ENCODE assay signal across 26 cellular contexts in genomic region chr17:57801044-57801711, GRCh38. TPM values are rescaled to one million over a fixed set of nuclear protein-coding genes. Genes with fewer than 3 reads are reported as not detected.
DNase-seq lines count a peak whose midpoint lies in the region; ATAC-seq, FAIRE-seq and TF ChIP-seq lines count a peak whose summit lies in the region.
"Had no signal": no experiment of that assay in that cellular context is flagged by ENCODE, and none has a peak within 500 bp of the region (broad histone marks: within the 10 kb centered on the region; RNA-seq: fewer than 3 reads in every experiment).

No MANE protein-coding gene starts in this region.

- FAIRE-seq in HepG2 (lab: Jason Lieb, UNC) (no peak), K562 (lab: Jason Lieb, UNC) (no peak)
- FAIRE-seq: A549, D721Med, GM12878, GM19239 had no signal

- H3K27me3 ChIP-seq in HepG2 (ENCODE audit: control insufficient read depth in 1 of 2, insufficient read depth in 2 of 2, low read length in 2 of 2) (0 out of 5 replicates have a peak, but pooled peaks cover 0 to 2% of the 10 kb centered on the region in 2 experiments), right lobe of liver (no peaks in the 10 kb centered on the region), K562 (ENCODE audit: control insufficient read depth in 2 of 2, insufficient read depth in 2 of 2, low read length in 2 of 2) (peaks cover 3 to 9% of the 10 kb centered on the region in 2 experiments)
- H3K27me3 ChIP-seq: BE2C had no signal

- H3K4me1 ChIP-seq in HepG2 (ENCODE audit: insufficient read depth, low read length) (no peaks in the 10 kb centered on the region), right lobe of liver (no peaks in the 10 kb centered on the region), K562 (replicated peaks in 1 of 2; ENCODE audit: control insufficient read depth in 2 of 2, insufficient read depth in 2 of 2, low read length in 2 of 2) (no peaks in the 10 kb centered on the region)
- H3K4me1 ChIP-seq: A549, BE2C had no signal

- ATAC-seq in HepG2 (no peak), right lobe of liver (no peak), K562 (no peak)
- ATAC-seq: A549, GM12878, GM23338 had no signal

- H3K9me3 ChIP-seq in HepG2 (ENCODE audit: low read length) (peaks cover 10% of the 10 kb centered on the region), right lobe of liver (no peaks in the 10 kb centered on the region), K562 (replicated peaks; ENCODE audit: control insufficient read depth, insufficient read depth, low read depth, low read length) (peaks cover 2% of the 10 kb centered on the region; the same call in 1 of the 2 replicates)
- H3K9me3 ChIP-seq: HAP-1 had no signal

- H3K79me2 ChIP-seq in HepG2 (ENCODE audit: insufficient read depth, low read length), result no peaks in the 10 kb centered on the region
- no peaks in the 10 kb centered on the region for H3K79me2 ChIP-seq in K562 (ENCODE audit: control insufficient read depth, insufficient read depth, low read length)

- BruUV-seq in HepG2 (replicated peaks; lab: Mats Ljungman, UMichigan) (no TSS peak), K562 (replicated peaks; lab: Mats Ljungman, UMichigan) (no TSS peak)

- no peak overlapping the region for H3K4me2 ChIP-seq in HepG2 (ENCODE audit: low read depth, low read length)
- no peak overlapping the region for H3K4me2 ChIP-seq in K562 (ENCODE audit: insufficient read depth, low read length)
- H3K4me2 ChIP-seq: A549; BLaER1 treated with 17β-estradiol and CSF1 and Interleukin-3, amounts not matched to agents 10 nM and 100 nM; GM23338 had no signal

- H3K9ac ChIP-seq in HepG2 (ENCODE audit: insufficient read depth, low read depth, low read length) (no peak overlapping the region), K562 (ENCODE audit: insufficient read depth in 1 of 2, low read depth in 2 of 2, low read length in 2 of 2) (no peak overlapping the region)
- H3K9ac ChIP-seq: BLaER1 treated with 17β-estradiol and CSF1 and Interleukin-3, amounts not matched to agents 10 nM and 100 nM had no signal

- H2AFZ ChIP-seq in HepG2 (ENCODE audit: low read length) (no peak overlapping the region), K562 (ENCODE audit: low read depth, low read length) (no peak overlapping the region)
- H2AFZ ChIP-seq: GM23338 had no signal

- POLR2A ChIA-PET in HepG2 (lab: Yijun Ruan, JAX) (no interaction called here), K562 (lab: Yijun Ruan, JAX) (no interaction called here)

- H3K36me3 ChIP-seq in HepG2 (replicated peaks in 1 of 2; ENCODE audit: control insufficient read depth in 1 of 2, insufficient read depth in 2 of 2, low read length in 2 of 2) (no peaks in the 10 kb centered on the region), right lobe of liver (no peaks in the 10 kb centered on the region), K562 (ENCODE audit: control insufficient read depth, insufficient read depth, low read length) (no peaks in the 10 kb centered on the region)
- H3K36me3 ChIP-seq: BE2C; BLaER1 treated with 17β-estradiol and CSF1 and Interleukin-3, amounts not matched to agents 10 nM and 100 nM; HAP-1 had no signal

- H3K4me3 ChIP-seq in HepG2 (replicated peaks in 1 of 3; ENCODE audit: insufficient read depth in 1 of 3, low read depth in 2 of 3, low read length in 3 of 3) (no peak overlapping the region), right lobe of liver (no peak overlapping the region), K562 (no peak overlapping the region)
- H3K4me3 ChIP-seq: A549; BLaER1 treated with 17β-estradiol and CSF1 and Interleukin-3, amounts not matched to agents 10 nM and 100 nM; GM12878; GM23338; HAP-1 had no signal

- H4K20me1 ChIP-seq in HepG2 (ENCODE audit: insufficient read depth, low read length) (no peaks in the 10 kb centered on the region), K562 (replicated peaks; ENCODE audit: control insufficient read depth, insufficient read depth, low read length) (no peaks in the 10 kb centered on the region)
- H4K20me1 ChIP-seq: BLaER1 treated with 17β-estradiol and CSF1 and Interleukin-3, amounts not matched to agents 10 nM and 100 nM had no signal

- no peak overlapping the region for H3K27ac ChIP-seq in HepG2 (ENCODE audit: extremely low read length, insufficient read depth, low read length)
- no peak overlapping the region for H3K27ac ChIP-seq in right lobe of liver
- H3K27ac ChIP-seq in K562 (ENCODE audit: extremely low read depth, low read depth, low read length), result no peak overlapping the region
- H3K27ac ChIP-seq: A549; BLaER1 treated with 17β-estradiol and CSF1 and Interleukin-3, amounts not matched to agents 10 nM and 100 nM had no signal

- H3K9me1 ChIP-seq in K562 (ENCODE audit: control insufficient read depth, insufficient read depth, low read length), result no peaks in the 10 kb centered on the region

- no peak for TF ChIP-seq RAD21 in HepG2 (CRISPR knock-in tag; IDR thresholded peaks at IDR 0.05)
- no peak for TF ChIP-seq RAD21 in K562 (CRISPR knock-in tag; conservative IDR thresholded peaks at IDR 0.05 in 1 of 2, IDR thresholded peaks at IDR 0.05 in 1 of 2)

- WGBS in HepG2 (ENCODE audit: low lambda C conversion rate), result 2% methylated on average over 3 of the region's 3 CpGs
- WGBS in right lobe of liver (ENCODE audit: insufficient coverage, low coverage, low lambda C conversion rate, missing lambda C conversion rate), result 73% methylated on average over 3 of the region's 3 CpGs
- 0% methylated on average over 3 of the region's 3 CpGs for WGBS in K562 (ENCODE audit: insufficient coverage, low coverage, missing lambda C conversion rate)

- no peak for TF ChIP-seq CTCF in HepG2 (CRISPR knock-in tag; IDR thresholded peaks at IDR 0.05)
- TF ChIP-seq CTCF in right lobe of liver (IDR thresholded peaks at IDR 0.05), result no peak
- TF ChIP-seq CTCF in K562 (IDR thresholded peaks at IDR 0.05 in 2 of 3, conservative IDR thresholded peaks at IDR 0.05 in 1 of 3; ENCODE audit: insufficient read depth in 2 of 3, low read depth in 1 of 3, low read length in 3 of 3), result no peak

- intact Hi-C loops in HepG2 (cut with micrococcal nuclease; ENCODE audit: unreplicated experiment), result no loop called here
- intact Hi-C loops in right lobe of liver (cut with DNase I), result no loop called here
- intact Hi-C loops in K562 (cut with micrococcal nuclease), result no loop called here

- no peak for TF ChIP-seq POLR2A in HepG2 (IDR thresholded peaks at IDR 0.05; ENCODE audit: insufficient read depth in 1 of 2, low read depth in 2 of 2, low read length in 2 of 2)
- no peak for TF ChIP-seq POLR2A in right lobe of liver (IDR thresholded peaks at IDR 0.05)
- TF ChIP-seq POLR2A in K562 (conservative IDR thresholded peaks at IDR 0.05), result no peak

- no peak for DNase-seq in HepG2 (ENCODE audit: low spot score)
- DNase-seq in right lobe of liver, result no peak
- DNase-seq in K562 (ENCODE audit: extremely low read depth in 1 of 4, low spot score in 3 of 4), result no peak
- peak; percentile 20 for DNase-seq in islet precursor cell
- no peak for DNase-seq in activated gamma-delta T cell (lab: John Stamatoyannopoulos, UW)
- no peak for DNase-seq in NCI-H1417 treated with DMSO at 0.1 percent for 48 hours (lab: John Stamatoyannopoulos, UW)
- no peak for DNase-seq in activated effector memory CD4-positive, alpha-beta T cell treated with Interleukin-2 at 50 U/mL for 16 hours
- DNase-seq: 8988T; ACHN; AML-193; BE2C; CD4-positive, alpha-beta T cell; CD8-positive, alpha-beta memory T cell; DMS 273 treated with DMSO at 0.1 percent for 48 hours; DMS79; EL; GDM1 had no signal

- TF ChIP-seq EP300 in HepG2 (IDR thresholded peaks at IDR 0.05; ENCODE audit: low read depth in 2 of 2, low read length in 2 of 2), result no peak
- TF ChIP-seq EP300 in HepG2 (CRISPR knock-in tag; IDR thresholded peaks at IDR 0.05; ENCODE audit: borderline replicate concordance), result no peak
- TF ChIP-seq EP300 in K562 (IDR thresholded peaks at IDR 0.05; ENCODE audit: low read length), result no peak

- in situ Hi-C loops in HepG2 (cut with HindIII; ENCODE audit: extremely low pct_ligation_motif_present, low pct_unique_long_range_greater_than_20kb), result no loop called here
- in situ Hi-C loops in K562 (cut with MboI), result no loop called here

- CTCF ChIA-PET in HepG2 (lab: Yijun Ruan, JAX; ENCODE audit: low intra/inter-chr PET ratio, low total read pairs) (no interaction called here), K562 (lab: Yijun Ruan, JAX; ENCODE audit: low intra/inter-chr PET ratio) (no interaction called here)

RNA-seq across cellular contexts. Expression of gene MRPS23, which starts 48.7 kb away (rescaled TPM):
- total RNA-seq in HepG2 (2016; rRNA removed; fragmentation: Illumina TruSeq; extraction: Trizol) (181 and 283 TPM in 2 replicates), right lobe of liver (10 to 100 TPM; 13.0 to 23.0 (median 15.2) TPM), K562 (2014; rRNA removed) (59.1 and 83.0 TPM in 2 replicates), K562 (2014; rRNA removed; fragmentation: Illumina TruSeq; extraction: Trizol) (109 and 125 TPM in 2 replicates), K562 (2015; rRNA removed; fragmentation: Illumina TruSeq; extraction: Trizol) (98.8 and 100.0 TPM in 2 replicates), K562 (2021) (91.4 and 96.4 TPM in 2 replicates)
- total RNA-seq in HepG2 (2016; cell fraction: cytosol; rRNA removed; fragmentation: Illumina TruSeq; extraction: Trizol; ENCODE audit: low read depth), result 33.9 and 36.7 TPM in 2 replicates
- total RNA-seq in HepG2 (2016; cell fraction: insoluble cytoplasmic fraction; rRNA removed; fragmentation: Illumina TruSeq; extraction: Trizol), result 189 and 325 TPM in 2 replicates
- 47.2 and 48.2 TPM in 2 replicates for total RNA-seq in HepG2 (2016; cell fraction: membrane; rRNA removed; fragmentation: Illumina TruSeq; extraction: Trizol)
- total RNA-seq in HepG2 (2016; cell fraction: nucleus; rRNA removed; fragmentation: Illumina TruSeq; extraction: Trizol), result 63.9 and 73.7 TPM in 2 replicates
- polyA plus RNA-seq in HepG2 (2011; rRNA removed) (61.6 and 63.2 TPM in 2 replicates), K562 (2011; rRNA removed) (63.6 and 79.0 TPM in 2 replicates), K562 (2014; fragmentation: Illumina TruSeq; extraction: Trizol) (92.9 and 114 TPM in 2 replicates), K562 (2014; fragmentation: Nextera tagmentation; extraction: Ambion mirVana) (100 to 1,000 TPM; 233 to 298 TPM), K562 (2014; rRNA removed) (105 and 127 TPM in 2 replicates)
- 68.3 and 71.0 TPM in 2 replicates for polyA plus RNA-seq in HepG2 (2011; cell fraction: cytosol; rRNA removed)
- polyA plus RNA-seq in HepG2 (2011; cell fraction: nucleus; rRNA removed), result 11.6 and 14.2 TPM in 2 replicates
- 78.3 and 78.8 TPM in 2 replicates for polyA plus RNA-seq in HepG2 (2012)
- polyA plus RNA-seq in HepG2 (2016; cell fraction: cytosol; fragmentation: Illumina TruSeq; extraction: Trizol; ENCODE audit: low read depth), result 26.6 and 30.8 TPM in 2 replicates
- polyA plus RNA-seq in HepG2 (2016; cell fraction: insoluble cytoplasmic fraction; fragmentation: Illumina TruSeq; extraction: Trizol; ENCODE audit: low read depth), result 249 and 259 TPM in 2 replicates
- 32.0 and 32.5 TPM in 2 replicates for polyA plus RNA-seq in HepG2 (2016; cell fraction: membrane; fragmentation: Illumina TruSeq; extraction: Trizol; ENCODE audit: low read depth)
- polyA plus RNA-seq in HepG2 (2016; cell fraction: nucleus; fragmentation: Illumina TruSeq; extraction: Trizol; ENCODE audit: insufficient read depth, low read depth), result 75.9 and 84.0 TPM in 2 replicates
- polyA minus RNA-seq in HepG2 (2011; rRNA and poly(A)+ RNA removed; ENCODE audit: low replicate concordance), result 47.3 and 53.2 TPM in 2 replicates
- 28.0 and 33.9 TPM in 2 replicates for polyA minus RNA-seq in HepG2 (2011; cell fraction: cytosol; rRNA and poly(A)+ RNA removed)
- 17.3 and 18.9 TPM in 2 replicates for polyA minus RNA-seq in HepG2 (2011; cell fraction: nucleus; rRNA and poly(A)+ RNA removed)
- total RNA-seq in K562 (2011; cell fraction: chromatin; rRNA removed; ENCODE audit: low replicate concordance), result 21.2 and 27.1 TPM in 2 replicates
- 25.8 and 32.0 TPM in 2 replicates for total RNA-seq in K562 (2011; cell fraction: nucleolus; rRNA removed)
- 25.9 and 39.0 TPM in 2 replicates for total RNA-seq in K562 (2011; cell fraction: nucleoplasm; rRNA removed)
- 45.9 and 48.1 TPM in 2 replicates for polyA plus RNA-seq in K562 (2011; cell fraction: cytosol; rRNA removed)
- 25.2 and 27.4 TPM in 2 replicates for polyA plus RNA-seq in K562 (2011; cell fraction: nucleus; rRNA removed)
- polyA plus RNA-seq in K562 (2012), result 77.9 and 112 TPM in 2 replicates
- polyA minus RNA-seq in K562 (2011; rRNA and poly(A)+ RNA removed), result 31.4 and 34.5 TPM in 2 replicates
- 10.7 and 18.7 TPM in 2 replicates for polyA minus RNA-seq in K562 (2011; cell fraction: cytosol; rRNA and poly(A)+ RNA removed)
- polyA minus RNA-seq in K562 (2011; cell fraction: nucleus; rRNA and poly(A)+ RNA removed), result 17.2 and 32.8 TPM in 2 replicates

RNA-seq across cellular contexts. Expression of gene CCDC182, which starts 56.1 kb away (rescaled TPM):
- total RNA-seq in HepG2 (2016; rRNA removed; fragmentation: Illumina TruSeq; extraction: Trizol) (not detected in 2 replicates), right lobe of liver (not detected), K562 (2014; rRNA removed) (not detected in 2 replicates), K562 (2014; rRNA removed; fragmentation: Illumina TruSeq; extraction: Trizol) (not detected in 2 replicates), K562 (2015; rRNA removed; fragmentation: Illumina TruSeq; extraction: Trizol) (not detected in 2 replicates), K562 (2021) (not detected in 2 replicates)
- total RNA-seq in HepG2 (2016; cell fraction: cytosol; rRNA removed; fragmentation: Illumina TruSeq; extraction: Trizol; ENCODE audit: low read depth), result not detected in 2 replicates
- total RNA-seq in HepG2 (2016; cell fraction: insoluble cytoplasmic fraction; rRNA removed; fragmentation: Illumina TruSeq; extraction: Trizol), result not detected in 2 replicates
- not detected in 2 replicates for total RNA-seq in HepG2 (2016; cell fraction: membrane; rRNA removed; fragmentation: Illumina TruSeq; extraction: Trizol)
- not detected in 2 replicates for total RNA-seq in HepG2 (2016; cell fraction: nucleus; rRNA removed; fragmentation: Illumina TruSeq; extraction: Trizol)
- polyA plus RNA-seq in HepG2 (2011; rRNA removed) (not detected in 2 replicates), K562 (2011; rRNA removed) (not detected in 2 replicates), K562 (2014; fragmentation: Illumina TruSeq; extraction: Trizol) (not detected in 2 replicates), K562 (2014; fragmentation: Nextera tagmentation; extraction: Ambion mirVana) (not detected), K562 (2014; rRNA removed) (not detected in 2 replicates)
- not detected in 2 replicates for polyA plus RNA-seq in HepG2 (2011; cell fraction: cytosol; rRNA removed)
- polyA plus RNA-seq in HepG2 (2011; cell fraction: nucleus; rRNA removed), result not detected in 2 replicates
- polyA plus RNA-seq in HepG2 (2012), result not detected in 2 replicates
- not detected in 2 replicates for polyA plus RNA-seq in HepG2 (2016; cell fraction: cytosol; fragmentation: Illumina TruSeq; extraction: Trizol; ENCODE audit: low read depth)
- not detected in 2 replicates for polyA plus RNA-seq in HepG2 (2016; cell fraction: insoluble cytoplasmic fraction; fragmentation: Illumina TruSeq; extraction: Trizol; ENCODE audit: low read depth)
- polyA plus RNA-seq in HepG2 (2016; cell fraction: membrane; fragmentation: Illumina TruSeq; extraction: Trizol; ENCODE audit: low read depth), result not detected in 2 replicates
- polyA plus RNA-seq in HepG2 (2016; cell fraction: nucleus; fragmentation: Illumina TruSeq; extraction: Trizol; ENCODE audit: insufficient read depth, low read depth), result not detected in 2 replicates
- not detected in 2 replicates for polyA minus RNA-seq in HepG2 (2011; rRNA and poly(A)+ RNA removed; ENCODE audit: low replicate concordance)
- polyA minus RNA-seq in HepG2 (2011; cell fraction: cytosol; rRNA and poly(A)+ RNA removed), result not detected in 2 replicates
- polyA minus RNA-seq in HepG2 (2011; cell fraction: nucleus; rRNA and poly(A)+ RNA removed), result not detected in 2 replicates
- not detected in 2 replicates for total RNA-seq in K562 (2011; cell fraction: chromatin; rRNA removed; ENCODE audit: low replicate concordance)
- not detected in 2 replicates for total RNA-seq in K562 (2011; cell fraction: nucleolus; rRNA removed)
- not detected in 2 replicates for total RNA-seq in K562 (2011; cell fraction: nucleoplasm; rRNA removed)
- not detected in 2 replicates for polyA plus RNA-seq in K562 (2011; cell fraction: cytosol; rRNA removed)
- not detected in 2 replicates for polyA plus RNA-seq in K562 (2011; cell fraction: nucleus; rRNA removed)
- polyA plus RNA-seq in K562 (2012), result not detected in 2 replicates
- polyA minus RNA-seq in K562 (2011; rRNA and poly(A)+ RNA removed), result not detected in 2 replicates
- not detected in 2 replicates for polyA minus RNA-seq in K562 (2011; cell fraction: cytosol; rRNA and poly(A)+ RNA removed)
- not detected in 2 replicates for polyA minus RNA-seq in K562 (2011; cell fraction: nucleus; rRNA and poly(A)+ RNA removed)
- total RNA-seq: CD4-positive, alpha-beta T cell; CD8-positive, alpha-beta memory T cell; GM12878; GM23338; H4 had no signal
- polyA plus RNA-seq: A549; CD14-positive monocyte; CD8-positive, alpha-beta memory T cell; GM12878; GM23338 had no signal

Comparison
In these comparisons a context has a peak if more than half of its experiments do, and no peak if none do; other contexts are left out.
1. Of the 241 proteins assayed by ChIP-seq in both HepG2 and K562: peak only in HepG2: SETDB1; only in K562: ZFP36; in both: none; in neither: 239.